21 cellular contexts compared by ENCODE assay signal in the genomic region with DNA sequence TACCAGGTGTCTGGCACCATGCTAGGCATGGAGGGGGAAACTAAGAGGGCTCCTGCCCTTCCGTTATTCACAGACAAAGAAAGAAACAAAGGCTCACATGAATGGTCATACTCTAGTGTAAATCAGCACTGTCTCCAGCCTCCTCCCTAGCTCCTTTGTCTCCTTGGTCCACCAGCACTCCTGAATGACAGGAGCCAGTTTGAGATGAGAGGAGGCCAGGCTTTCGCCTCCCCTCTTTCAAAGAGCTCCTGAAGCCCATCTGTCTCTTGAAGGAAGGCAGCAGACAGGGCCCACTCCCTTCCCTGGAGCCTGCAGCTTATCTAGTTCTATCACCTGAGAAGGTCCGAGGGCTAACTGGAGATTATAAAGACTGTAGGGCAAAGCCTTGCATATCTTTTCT. TPM values are rescaled to one million over a fixed set of nuclear protein-coding genes. Genes with fewer than 3 reads are reported as not detected.
"Had no signal": no experiment of that assay in that cellular context is flagged by ENCODE, and none has a peak within 500 bp of the region (broad histone marks: within the 10 kb centered on the region; RNA-seq: fewer than 3 reads in every experiment).

No MANE protein-coding gene starts in this region.

- DNase-seq: activated CD4-positive, alpha-beta T cell treated with anti-CD3 and anti-CD28 coated beads, Interleukin-2, amount 50 U/mL, for 4 hours; activated CD4-positive, CD25-positive, alpha-beta regulatory T cell treated with anti-CD3 and anti-CD28 coated beads, Interleukin-2, amount 50 U/mL, for 72 hours; activated gamma-delta T cell treated with Interleukin-2 at 50 U/mL for 16 hours; adrenal gland; cerebellar nuclear complex; cortex of kidney; effector CD4-positive, alpha-beta T cell; gastrocnemius medialis; heart right ventricle; left lung; right cardiac atrium; stimulated activated naive CD8-positive, alpha-beta T cell treated with anti-CD3 and anti-CD28 coated beads, Interleukin-15, Interleukin-2, amounts not matched to agents 100 U/mL and 50 U/mL, for 24 hours; substantia nigra; T-helper 1 cell; T-helper 9 cell; uterus had no signal

- ATAC-seq: activated naive CD4-positive, alpha-beta T cell treated with anti-CD3 and anti-CD28 coated beads, Interleukin-2, amount 50 U/mL, for 72 hours; esophagus mucosa; gastrocnemius medialis; heart right ventricle; left lung; right cardiac atrium; stimulated activated naive CD8-positive, alpha-beta T cell treated with anti-CD3 and anti-CD28 coated beads, Interleukin-15, Interleukin-2, amounts not matched to agents 100 U/mL and 50 U/mL, for 24 hours had no signal

- H3K4me1 ChIP-seq: adrenal gland, breast epithelium, gastrocnemius medialis, heart right ventricle, left lung, tibial nerve, uterus had no signal

- H3K27ac ChIP-seq: adrenal gland, breast epithelium, gastrocnemius medialis, heart right ventricle, left lung, tibial nerve, uterus had no signal

- H3K4me3 ChIP-seq: adrenal gland, breast epithelium, gastrocnemius medialis, heart right ventricle, left lung, tibial nerve, uterus had no signal

- H3K27me3 ChIP-seq: adrenal gland, breast epithelium, gastrocnemius medialis, tibial nerve, uterus had no signal

- H3K9me3 ChIP-seq: adrenal gland, breast epithelium, gastrocnemius medialis, heart right ventricle, left lung, tibial nerve, uterus had no signal

- H3K36me3 ChIP-seq: adrenal gland, breast epithelium, gastrocnemius medialis, heart right ventricle, left lung, tibial nerve, uterus had no signal

RNA-seq across cellular contexts. Expression of a gene that starts 18.6 kb away (rescaled TPM):
- total RNA-seq: activated T-helper 1 cell treated with anti-CD3 and anti-CD28 coated beads, Interleukin-12 subunit alpha, Interleukin-12 subunit beta, Interleukin-2, Interleukin-4 antibody, amounts not matched to agents 30 ng/mL and 10 ng/mL and 1 ng/mL, durations not matched to agents 14 hours and 24 hours and 36 hours had no signal
